Comparison of ENCODE assay signal across 1 cellular context in the genomic region with DNA sequence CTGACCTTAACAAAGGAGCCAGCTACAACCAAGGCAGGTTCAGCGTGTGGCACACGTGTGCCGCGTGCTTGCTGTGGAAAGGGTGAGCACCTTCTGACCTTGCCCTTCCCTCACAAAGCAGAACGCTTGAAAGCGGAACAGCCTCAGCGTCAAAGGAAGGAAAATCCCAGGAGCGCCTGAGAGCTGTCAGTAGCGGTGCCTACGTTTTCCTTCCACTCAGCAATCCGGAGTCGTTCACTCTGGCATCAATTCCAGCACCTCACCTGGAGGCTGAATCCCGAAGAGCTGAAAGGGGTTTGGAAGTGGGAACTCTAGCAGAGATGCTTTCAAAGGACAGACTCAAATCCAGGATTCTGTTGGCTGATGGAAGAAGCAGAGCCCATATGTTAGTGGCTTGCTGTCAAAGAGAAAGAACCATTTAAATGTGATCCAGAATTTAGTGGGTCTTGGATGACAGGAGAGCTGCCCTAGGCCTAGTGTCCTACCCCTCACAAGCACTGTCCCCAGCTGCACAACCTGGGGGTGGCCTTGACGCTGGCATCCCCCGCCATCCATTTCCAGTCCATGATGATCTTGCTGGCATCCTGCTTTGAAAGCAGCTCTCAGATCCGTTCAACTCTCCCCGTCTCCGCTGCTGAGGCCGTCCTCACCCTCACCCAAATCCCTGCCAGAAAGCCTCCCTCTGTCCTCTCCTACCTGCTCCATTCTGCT.
TF ChIP-seq lines count a peak whose summit lies in the region.

No MANE protein-coding gene starts in this region.

TF ChIP-seq in IMR-90, 13 proteins besides CTCF, POLR2A, EP300 and RAD21:
- TF ChIP-seq MXI1 (IDR thresholded peaks at IDR 0.05; ENCODE audit: borderline replicate concordance, low read depth, low read length) (no peak), FOS (IDR thresholded peaks at IDR 0.05; ENCODE audit: low read depth, low read length) (no peak), MAFK (IDR thresholded peaks at IDR 0.05; ENCODE audit: low read depth, low read length) (no peak), NFE2L2 (IDR thresholded peaks at IDR 0.05; ENCODE audit: low read depth, low read length) (no peak), RCOR1 (IDR thresholded peaks at IDR 0.05; ENCODE audit: insufficient replicate concordance, low read length) (no peak), SMC3 (IDR thresholded peaks at IDR 0.05; ENCODE audit: low read depth, low read length) (no peak), CHD1 (IDR thresholded peaks at IDR 0.05; ENCODE audit: low read depth, low read length) (no peak), RFX5 (IDR thresholded peaks at IDR 0.05; ENCODE audit: low read depth, low read length) (no peak), CEBPB (IDR thresholded peaks at IDR 0.05; ENCODE audit: low read depth, low read length) (no peak), BHLHE40 (IDR thresholded peaks at IDR 0.05; ENCODE audit: low read depth, low read length) (no peak), MAZ (IDR thresholded peaks at IDR 0.05; ENCODE audit: borderline replicate concordance, low read depth, low read length) (no peak)
- TF ChIP-seq, protein P1, sequence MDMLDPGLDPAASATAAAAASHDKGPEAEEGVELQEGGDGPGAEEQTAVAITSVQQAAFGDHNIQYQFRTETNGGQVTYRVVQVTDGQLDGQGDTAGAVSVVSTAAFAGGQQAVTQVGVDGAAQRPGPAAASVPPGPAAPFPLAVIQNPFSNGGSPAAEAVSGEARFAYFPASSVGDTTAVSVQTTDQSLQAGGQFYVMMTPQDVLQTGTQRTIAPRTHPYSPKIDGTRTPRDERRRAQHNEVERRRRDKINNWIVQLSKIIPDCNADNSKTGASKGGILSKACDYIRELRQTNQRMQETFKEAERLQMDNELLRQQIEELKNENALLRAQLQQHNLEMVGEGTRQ (IDR thresholded peaks at IDR 0.05; ENCODE audit: low read depth, low read length), result no peak
- TF ChIP-seq, protein P2, sequence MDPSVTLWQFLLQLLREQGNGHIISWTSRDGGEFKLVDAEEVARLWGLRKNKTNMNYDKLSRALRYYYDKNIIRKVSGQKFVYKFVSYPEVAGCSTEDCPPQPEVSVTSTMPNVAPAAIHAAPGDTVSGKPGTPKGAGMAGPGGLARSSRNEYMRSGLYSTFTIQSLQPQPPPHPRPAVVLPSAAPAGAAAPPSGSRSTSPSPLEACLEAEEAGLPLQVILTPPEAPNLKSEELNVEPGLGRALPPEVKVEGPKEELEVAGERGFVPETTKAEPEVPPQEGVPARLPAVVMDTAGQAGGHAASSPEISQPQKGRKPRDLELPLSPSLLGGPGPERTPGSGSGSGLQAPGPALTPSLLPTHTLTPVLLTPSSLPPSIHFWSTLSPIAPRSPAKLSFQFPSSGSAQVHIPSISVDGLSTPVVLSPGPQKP (IDR thresholded peaks at IDR 0.05; ENCODE audit: borderline replicate concordance, low read depth, low read length), result no peak
